ENCODE assay signal across 2 cellular contexts in the genomic region with DNA sequence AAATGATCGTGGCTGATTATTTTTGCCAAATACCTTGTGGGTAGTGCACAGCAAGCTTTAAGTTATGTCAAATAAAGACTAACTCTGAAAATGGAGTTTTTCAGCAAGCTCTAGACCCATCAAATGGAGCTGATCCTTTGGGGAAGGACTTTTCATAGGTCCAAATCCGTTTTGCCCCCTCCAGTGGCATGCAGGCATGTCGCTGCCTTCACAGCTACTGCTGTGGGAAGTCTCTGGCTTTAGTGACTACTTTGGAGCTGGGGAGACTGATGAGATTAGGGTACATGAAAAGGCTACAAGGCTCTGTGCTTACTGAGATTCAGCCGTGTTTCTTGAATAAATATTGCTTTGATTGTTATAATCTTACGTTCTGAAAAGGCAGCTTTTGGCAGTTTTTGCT.
TF ChIP-seq lines count a peak whose summit lies in the region.

No MANE protein-coding gene starts in this region.

TF ChIP-seq in GM23338, 12 proteins besides CTCF, POLR2A, EP300 and RAD21:
- TF ChIP-seq, protein P1, sequence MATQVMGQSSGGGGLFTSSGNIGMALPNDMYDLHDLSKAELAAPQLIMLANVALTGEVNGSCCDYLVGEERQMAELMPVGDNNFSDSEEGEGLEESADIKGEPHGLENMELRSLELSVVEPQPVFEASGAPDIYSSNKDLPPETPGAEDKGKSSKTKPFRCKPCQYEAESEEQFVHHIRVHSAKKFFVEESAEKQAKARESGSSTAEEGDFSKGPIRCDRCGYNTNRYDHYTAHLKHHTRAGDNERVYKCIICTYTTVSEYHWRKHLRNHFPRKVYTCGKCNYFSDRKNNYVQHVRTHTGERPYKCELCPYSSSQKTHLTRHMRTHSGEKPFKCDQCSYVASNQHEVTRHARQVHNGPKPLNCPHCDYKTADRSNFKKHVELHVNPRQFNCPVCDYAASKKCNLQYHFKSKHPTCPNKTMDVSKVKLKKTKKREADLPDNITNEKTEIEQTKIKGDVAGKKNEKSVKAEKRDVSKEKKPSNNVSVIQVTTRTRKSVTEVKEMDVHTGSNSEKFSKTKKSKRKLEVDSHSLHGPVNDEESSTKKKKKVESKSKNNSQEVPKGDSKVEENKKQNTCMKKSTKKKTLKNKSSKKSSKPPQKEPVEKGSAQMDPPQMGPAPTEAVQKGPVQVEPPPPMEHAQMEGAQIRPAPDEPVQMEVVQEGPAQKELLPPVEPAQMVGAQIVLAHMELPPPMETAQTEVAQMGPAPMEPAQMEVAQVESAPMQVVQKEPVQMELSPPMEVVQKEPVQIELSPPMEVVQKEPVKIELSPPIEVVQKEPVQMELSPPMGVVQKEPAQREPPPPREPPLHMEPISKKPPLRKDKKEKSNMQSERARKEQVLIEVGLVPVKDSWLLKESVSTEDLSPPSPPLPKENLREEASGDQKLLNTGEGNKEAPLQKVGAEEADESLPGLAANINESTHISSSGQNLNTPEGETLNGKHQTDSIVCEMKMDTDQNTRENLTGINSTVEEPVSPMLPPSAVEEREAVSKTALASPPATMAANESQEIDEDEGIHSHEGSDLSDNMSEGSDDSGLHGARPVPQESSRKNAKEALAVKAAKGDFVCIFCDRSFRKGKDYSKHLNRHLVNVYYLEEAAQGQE (IDR thresholded peaks at IDR 0.05; ENCODE audit: unreplicated experiment), result no peak
- no peak for TF ChIP-seq STAT1 (IDR thresholded peaks at IDR 0.05; ENCODE audit: unreplicated experiment)

TF ChIP-seq in HCT116, 20 proteins besides CTCF, POLR2A, EP300 and RAD21 (continued from another document):
- TF ChIP-seq EZH2 (IDR thresholded peaks at IDR 0.05) (no peak), SP1 (IDR thresholded peaks at IDR 0.05; ENCODE audit: low read depth) (no peak), EGR1 (IDR thresholded peaks at IDR 0.05; ENCODE audit: low read depth) (no peak), JUND (IDR thresholded peaks at IDR 0.05) (no peak), ZNF274 (IDR thresholded peaks at IDR 0.05; ENCODE audit: low read depth, low read length) (no peak), YY1 (IDR thresholded peaks at IDR 0.05; ENCODE audit: extremely low read depth, insufficient replicate concordance, low read depth, low read length) (no peak), POLR2AphosphoS5 (IDR thresholded peaks at IDR 0.05; ENCODE audit: low read depth, low read length) (no peak), CEBPB (IDR thresholded peaks at IDR 0.05; ENCODE audit: low read depth) (no peak), TCF7L2 (IDR thresholded peaks at IDR 0.05; ENCODE audit: borderline replicate concordance, extremely low read depth, insufficient read depth, insufficient read length) (no peak)
- TF ChIP-seq, protein P2, sequence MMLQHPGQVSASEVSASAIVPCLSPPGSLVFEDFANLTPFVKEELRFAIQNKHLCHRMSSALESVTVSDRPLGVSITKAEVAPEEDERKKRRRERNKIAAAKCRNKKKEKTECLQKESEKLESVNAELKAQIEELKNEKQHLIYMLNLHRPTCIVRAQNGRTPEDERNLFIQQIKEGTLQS (IDR thresholded peaks at IDR 0.05), result no peak
- TF ChIP-seq, protein P1 (IDR thresholded peaks at IDR 0.05; ENCODE audit: low read depth), result no peak
